9 cellular contexts compared by ENCODE assay signal in genomic region chr15:73685561-73685960, GRCh38. TPM values are rescaled to one million over a fixed set of nuclear protein-coding genes. Genes with fewer than 3 reads are reported as not detected.
DNase-seq lines count a peak whose midpoint lies in the region; ATAC-seq and TF ChIP-seq lines count a peak whose summit lies in the region.
"Had no signal": no experiment of that assay in that cellular context is flagged by ENCODE, and none has a peak within 500 bp of the region (broad histone marks: within the 10 kb centered on the region; RNA-seq: fewer than 3 reads in every experiment).

No MANE protein-coding gene starts in this region.

- H3K4me3 ChIP-seq in AG04450 (ENCODE audit: low read depth, low read length) (peak overlapping the region; percentile 84), LNCaP clone FGC (ENCODE audit: low read depth, low read length) (peak overlapping the region; percentile 72), dorsolateral prefrontal cortex (peak overlapping the region in 53 of 59 donors; percentile 12 to 85 (median 76))

- intact Hi-C loops in dorsolateral prefrontal cortex (cut with DNase I): no loop called here
- intact Hi-C loops in natural killer cell (cut with micrococcal nuclease): no loop called here

- H3K27ac Mint-ChIP-seq in natural killer cell: no peak overlapping the region

- TF ChIP-seq CTCF in AG04450 (IDR thresholded peaks at IDR 0.05; ENCODE audit: low read depth, low read length) (no peak), LNCaP clone FGC (IDR thresholded peaks at IDR 0.05; ENCODE audit: control insufficient read depth, extremely low read depth, insufficient read depth) (no peak), dorsolateral prefrontal cortex (IDR thresholded peaks at IDR 0.05 in 54 of 56, conservative IDR thresholded peaks at IDR 0.05 in 2 of 56; ENCODE audit: low read depth in 1 of 56, partially characterized antibody in 56 of 56) (no peak), natural killer cell (IDR thresholded peaks at IDR 0.05) (no peak), GM13977 (IDR thresholded peaks at IDR 0.05; ENCODE audit: extremely low read depth, insufficient read depth, missing control alignments) (no peak), omental fat pad (IDR thresholded peaks at IDR 0.05) (no peak)

- H3K27ac ChIP-seq in AG04450 (ENCODE audit: low read depth, low read length): peak overlapping the region; percentile 59
- H3K27ac ChIP-seq in dorsolateral prefrontal cortex: peak overlapping the region in 17 of 59 donors; percentile 0 to 92 (median 23)

- in situ Hi-C loops in GM13977 (cut with MboI; ENCODE audit: low pct_unique_long_range_greater_than_20kb, low sequenced_read_pairs, unreplicated experiment): loop anchor here (25.0 kb wide), 2 partner anchors 123 to 398 kb away; no protein-coding TSS in a partner anchor

- H3K4me3 Mint-ChIP-seq in natural killer cell: peak overlapping the region; percentile 63

- CTCF ChIA-PET in AG04450 (lab: Charles Lee): interaction anchor here (0.6 to 7.1 kb wide), 11 partner anchors 8 to 129 kb away, joined by 3 to 97 read pairs (median 8); no protein-coding TSS in a partner anchor

- POLR2A ChIA-PET in AG04450 (lab: Yijun Ruan, JAX): interaction anchor here (0.7 to 1.5 kb wide), 4 partner anchors 11 to 158 kb away, joined by 3 to 6 read pairs (median 4); no protein-coding TSS in a partner anchor

- H3K27me3 Mint-ChIP-seq in natural killer cell (ENCODE audit: low read depth in 2 of 2): peaks cover 33 to 34% of the 10 kb centered on the region in 2 donors

- H3K36me3 Mint-ChIP-seq in natural killer cell: no peaks in the 10 kb centered on the region

- peaks cover 0 to 5% of the 10 kb centered on the region in 2 donors for H3K4me1 Mint-ChIP-seq in natural killer cell

- no peaks in the 10 kb centered on the region for H3K9me3 Mint-ChIP-seq in natural killer cell

- DNase-seq in AG04450 (ENCODE audit: low read depth, low spot score): no peak
- no peak for DNase-seq in LNCaP clone FGC (ENCODE audit: low read depth)
- DNase-seq in dorsolateral prefrontal cortex: no peak
- DNase-seq in natural killer cell: no peak
- no peak for DNase-seq in GM13977 (ENCODE audit: low spot score)
- no peak for DNase-seq in omental fat pad (ENCODE audit: low spot score)
- no peak for DNase-seq in pons (ENCODE audit: low spot score)
- no peak for DNase-seq in GM03348 (ENCODE audit: low spot score)
- DNase-seq: DND-41 had no signal

- no peaks in the 10 kb centered on the region; the same call in 1 of the 2 replicates for H3K9me3 ChIP-seq in AG04450 (ENCODE audit: control insufficient read depth, insufficient read depth, low read length)

- ATAC-seq in natural killer cell (no peak), omental fat pad (ENCODE audit: low FRiP score) (no peak)

- H3K27me3 ChIP-seq in AG04450 (ENCODE audit: control insufficient read depth, insufficient read depth, low read length) (no peaks in the 10 kb centered on the region), dorsolateral prefrontal cortex (peaks cover 0 to 11% (median 0%) of the 10 kb centered on the region in 45 donors)

RNA-seq across cellular contexts. Expression of gene CD276, which starts 1.4 kb away (rescaled TPM):
- 86.4 and 101 TPM in 2 replicates for polyA plus RNA-seq in AG04450 (2011; rRNA removed)
- polyA minus RNA-seq in AG04450 (2011; rRNA and poly(A)+ RNA removed): 44.0 and 58.4 TPM in 2 replicates
- total RNA-seq in dorsolateral prefrontal cortex: 10 to 100 TPM; 13.7 to 51.4 (median 30.0) TPM
- total RNA-seq in natural killer cell: not detected
- 100 to 1,000 TPM in 1 of 4 donors, 10 to 100 TPM in 3; 23.2 to 103 (median 39.3) TPM for total RNA-seq in omental fat pad

RNA-seq across cellular contexts. Expression of gene NPTN, which starts 52.4 kb away (rescaled TPM):
- polyA plus RNA-seq in AG04450 (2011; rRNA removed): 195 and 197 TPM in 2 replicates
- 80.8 and 99.2 TPM in 2 replicates for polyA minus RNA-seq in AG04450 (2011; rRNA and poly(A)+ RNA removed)
- total RNA-seq in dorsolateral prefrontal cortex (100 to 1,000 TPM; 126 to 515 (median 369) TPM), natural killer cell (10 to 100 TPM; 37.9 to 46.9 (median 46.4) TPM), omental fat pad (10 to 100 TPM; 66.6 to 94.3 (median 88.8) TPM)

Comparison
In these comparisons a context has a peak if more than half of its experiments do, and no peak if none do; other contexts are left out.
1. RNA of gene CD276, which starts 1.4 kb away (total RNA-seq): 23.2 to 103 TPM in omental fat pad and 13.7 to 51.4 TPM in dorsolateral prefrontal cortex; not detected in natural killer cell; every median in the first group is over 10 times any median in the second.
2. Peak in every context shown above with its lines, with median percentiles within 50 percentile points of each other: H3K4me3 ChIP-seq.